ENCODE assay signal across 25 cellular contexts in genomic region chr18:47632970-47633635, GRCh38.
"Had no signal": no experiment of that assay in that cellular context is flagged by ENCODE, and none has a peak within 500 bp of the region (broad histone marks: within the 10 kb centered on the region; RNA-seq: fewer than 3 reads in every experiment).

No MANE protein-coding gene starts in this region.

- H3K36me3 ChIP-seq: breast epithelium had no signal

- H3K27me3 ChIP-seq: breast epithelium had no signal

- H3K9me3 ChIP-seq: breast epithelium had no signal

- H3K4me3 Mint-ChIP-seq: activated CD8-positive, alpha-beta T cell treated with anti-CD3 and anti-CD28 coated beads for 36 hours; activated naive CD4-positive, alpha-beta T cell treated with anti-CD3 and anti-CD28 coated beads, Interleukin-2, amount 50 U/mL, for 24 hours; T-helper 1 cell treated with Interleukin-12 subunit alpha and Interleukin-12 subunit beta and Interleukin-4 antibody, amounts not matched to agents 30 μg/mL and 1 μg/mL, for 36 hours had no signal

- H3K9me3 Mint-ChIP-seq: activated CD8-positive, alpha-beta T cell treated with anti-CD3 and anti-CD28 coated beads for 36 hours; activated naive CD4-positive, alpha-beta T cell treated with anti-CD3 and anti-CD28 coated beads, Interleukin-2, amount 50 U/mL, for 24 hours; T-helper 1 cell treated with Interleukin-12 subunit alpha and Interleukin-12 subunit beta and Interleukin-4 antibody, amounts not matched to agents 30 μg/mL and 1 μg/mL, for 36 hours had no signal

- DNase-seq: activated CD4-positive, alpha-beta T cell treated with anti-CD3 and anti-CD28 coated beads for 4 hours; activated CD8-positive, alpha-beta memory T cell treated with anti-CD3 and anti-CD28 coated beads, Interleukin-2, amount 50 U/mL, for 4 hours; activated CD8-positive, alpha-beta T cell treated with anti-CD3 and anti-CD28 coated beads for 36 hours; activated naive CD4-positive, alpha-beta T cell; activated T-cell treated with anti-CD3 and anti-CD28 coated beads, Interleukin-2, amount 50 U/mL, for 1 hour; aorta; caudate nucleus; Kasumi-1; KBM-7; NCI-H1105 treated with DMSO at 0.1 percent for 48 hours; NCI-H1436 treated with DMSO at 0.1 percent for 48 hours; NCI-H187; NCI-H2171 treated with DMSO at 0.1 percent for 48 hours; NCI-H226; NCI-H510A; NCI-H69; NK-92 treated with Interleukin-12 subunit alpha and Interleukin-12 subunit beta, amount 100 ng/mL, for 24 hours; OCI-M1; RPMI8226 had no signal

- H3K4me1 Mint-ChIP-seq: activated naive CD4-positive, alpha-beta T cell treated with anti-CD3 and anti-CD28 coated beads, Interleukin-2, amount 50 U/mL, for 24 hours had no signal

- H3K27ac Mint-ChIP-seq: activated CD8-positive, alpha-beta T cell treated with anti-CD3 and anti-CD28 coated beads for 36 hours; activated naive CD4-positive, alpha-beta T cell treated with anti-CD3 and anti-CD28 coated beads, Interleukin-2, amount 50 U/mL, for 24 hours; T-helper 1 cell treated with Interleukin-12 subunit alpha and Interleukin-12 subunit beta and Interleukin-4 antibody, amounts not matched to agents 30 μg/mL and 1 μg/mL, for 36 hours had no signal

- H3K4me3 ChIP-seq: breast epithelium had no signal

- H3K36me3 Mint-ChIP-seq: activated naive CD4-positive, alpha-beta T cell treated with anti-CD3 and anti-CD28 coated beads, Interleukin-2, amount 50 U/mL, for 24 hours had no signal

- ATAC-seq: activated CD4-positive, CD25-positive, alpha-beta regulatory T cell treated with anti-CD3 and anti-CD28 coated beads, Interleukin-2, amount 50 U/mL, for 24 hours; activated CD8-positive, alpha-beta T cell treated with anti-CD3 and anti-CD28 coated beads for 36 hours; Panc1; Right ventricle myocardium inferior had no signal

- H3K27ac ChIP-seq: breast epithelium had no signal

- H3K4me1 ChIP-seq: breast epithelium had no signal
